9 cellular contexts compared by ENCODE assay signal in the genomic region with DNA sequence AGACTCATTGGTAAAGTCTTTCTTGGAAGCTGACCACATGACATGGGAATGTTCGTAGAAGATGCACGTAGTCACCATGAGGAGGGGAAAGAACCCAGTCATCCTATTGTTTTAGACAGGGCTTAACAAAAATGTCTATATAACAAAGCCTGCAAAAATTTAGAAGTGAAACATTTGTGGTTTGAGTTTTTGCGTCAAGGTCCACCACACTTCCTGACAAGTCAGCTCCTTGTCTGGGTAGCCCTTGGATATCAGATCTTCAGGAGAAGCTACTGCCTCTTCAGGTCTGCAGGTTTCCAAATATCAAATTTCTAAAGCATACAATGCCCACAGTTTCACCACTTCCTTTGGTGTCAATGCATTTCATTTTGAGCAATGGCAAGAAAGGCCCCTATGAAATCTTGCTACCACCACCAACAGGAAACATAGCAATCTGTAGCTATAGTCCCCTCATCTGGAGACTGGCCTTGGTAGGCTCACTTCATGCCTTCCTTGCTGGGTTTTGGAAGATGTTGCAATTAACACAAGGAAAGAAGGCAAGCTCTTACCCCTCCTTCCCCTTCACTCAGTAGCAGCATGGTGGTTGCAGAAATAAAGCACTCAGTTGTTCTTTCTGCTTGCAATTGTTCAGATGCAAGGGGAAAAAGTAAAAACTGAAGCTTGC.
DNase-seq lines count a peak whose midpoint lies in the region; ATAC-seq and TF ChIP-seq lines count a peak whose summit lies in the region.
"Had no signal": no experiment of that assay in that cellular context is flagged by ENCODE, and none has a peak within 500 bp of the region (broad histone marks: within the 10 kb centered on the region; RNA-seq: fewer than 3 reads in every experiment).

No MANE protein-coding gene starts in this region.

- H3K9me3 ChIP-seq in fibroblast of lung (ENCODE audit: control insufficient read depth, insufficient read depth, low read depth, low read length), result no peaks in the 10 kb centered on the region
- no peaks in the 10 kb centered on the region for H3K9me3 ChIP-seq in upper lobe of right lung

- no peak overlapping the region for H3K9ac ChIP-seq in fibroblast of lung (ENCODE audit: insufficient read depth, low read length)

- H3K27me3 ChIP-seq in fibroblast of lung (ENCODE audit: control insufficient read depth, insufficient read depth, low read length), result no peaks in the 10 kb centered on the region
- no peaks in the 10 kb centered on the region for H3K27me3 ChIP-seq in upper lobe of right lung

- H3K4me3 ChIP-seq in fibroblast of lung (replicated peaks in 1 of 4; ENCODE audit: control extremely low read depth in 1 of 4, insufficient read depth in 1 of 4, low read depth in 3 of 4, low read length in 4 of 4) (no peak overlapping the region), upper lobe of right lung (no peak overlapping the region)

- no peaks in the 10 kb centered on the region for H3K79me2 ChIP-seq in fibroblast of lung (ENCODE audit: control insufficient read depth, insufficient read depth, low read length)

- no peak for TF ChIP-seq CTCF in fibroblast of lung (conservative IDR thresholded peaks at IDR 0.05 in 1 of 2, IDR thresholded peaks at IDR 0.05 in 1 of 2; ENCODE audit: low read depth in 1 of 2, low read length in 2 of 2)
- TF ChIP-seq CTCF in upper lobe of right lung (IDR thresholded peaks at IDR 0.05), result no peak

- H3K4me1 ChIP-seq in fibroblast of lung (ENCODE audit: control insufficient read depth, extremely low read depth, insufficient read depth, low read length) (peaks cover 4% of the 10 kb centered on the region), upper lobe of right lung (peaks cover 2% of the 10 kb centered on the region)

- H4K20me1 ChIP-seq in fibroblast of lung (ENCODE audit: control insufficient read depth, extremely low read depth, insufficient read depth, low read length), result no peaks in the 10 kb centered on the region

- H2AFZ ChIP-seq in fibroblast of lung (ENCODE audit: low read length), result no peak overlapping the region

- intact Hi-C loops in upper lobe of right lung (cut with DNase I), result no loop called here

- DNase-seq in stimulated activated CD4-positive, alpha-beta T cell treated with anti-CD3 and anti-CD28 coated beads, Interleukin-15, amount 100 ng/mL, for 24 hours, result peak; percentile 25
- no peak for DNase-seq in stimulated activated CD4-positive, alpha-beta T cell treated with anti-CD3 and anti-CD28 coated beads, Interleukin-2, amount 100 ng/mL, for 48 hours
- DNase-seq in SIG-M5 (lab: John Stamatoyannopoulos, UW) (peak; percentile 88), fibroblast of lung (ENCODE audit: low read depth in 2 of 2) (peak; percentile 39 to 100), upper lobe of right lung (no peak), inferior parietal cortex (ENCODE audit: extremely low spot score) (no peak), ecto neural progenitor cell (ENCODE audit: low spot score) (no peak)
- DNase-seq: NCI-H1694 treated with DMSO at 0.1 percent for 48 hours had no signal

- H3K4me2 ChIP-seq in fibroblast of lung (ENCODE audit: extremely low read depth, insufficient read depth, low read length), result no peak overlapping the region

- ATAC-seq in upper lobe of right lung, result peak; percentile 48
- ATAC-seq in HG02884 (IDR thresholded peaks at IDR 0.05; ENCODE audit: unreplicated experiment), result no peak

- H3K27ac ChIP-seq in fibroblast of lung (ENCODE audit: insufficient read depth, low read length) (no peak overlapping the region), upper lobe of right lung (no peak overlapping the region)

- H3K36me3 ChIP-seq in fibroblast of lung (ENCODE audit: control insufficient read depth, insufficient read depth, low read length) (no peaks in the 10 kb centered on the region), upper lobe of right lung (no peaks in the 10 kb centered on the region)

Comparison
In these comparisons a context has a peak if more than half of its experiments do, and no peak if none do; other contexts are left out.
1. DNase-seq: peak in stimulated activated CD4-positive, alpha-beta T cell treated with anti-CD3 and anti-CD28 coated beads, Interleukin-15, amount 100 ng/mL, for 24 hours (single experiment), SIG-M5 (single experiment) and fibroblast of lung (2 of 2); none in stimulated activated CD4-positive, alpha-beta T cell treated with anti-CD3 and anti-CD28 coated beads, Interleukin-2, amount 100 ng/mL, for 48 hours (0 of 2), upper lobe of right lung (single experiment), inferior parietal cortex (single experiment) and ecto neural progenitor cell (single experiment).